8 cellular contexts compared by ENCODE assay signal in the genomic region with DNA sequence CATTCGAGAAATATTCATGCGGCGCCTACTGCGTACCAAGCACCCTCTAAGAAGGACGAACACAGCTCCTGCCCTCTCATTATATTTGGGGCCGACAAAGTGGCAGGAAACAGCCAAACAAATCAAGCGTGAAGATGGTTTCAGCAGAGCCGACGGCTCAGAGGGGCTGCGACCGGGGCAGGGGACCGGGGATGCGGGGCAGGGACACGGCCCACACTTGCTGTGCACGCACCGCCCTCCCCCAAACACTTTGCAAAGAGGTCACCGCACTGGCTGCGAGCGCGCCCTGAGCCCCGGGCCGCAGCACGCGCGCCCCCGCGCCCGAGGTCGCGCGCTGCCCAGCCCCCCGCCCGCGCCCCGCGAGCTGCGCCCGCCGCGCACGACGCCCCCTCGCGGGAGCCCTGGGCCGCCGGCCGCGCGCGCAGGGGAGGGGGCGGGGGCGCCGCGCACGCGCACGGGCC. TPM values are rescaled to one million over a fixed set of nuclear protein-coding genes. Genes with fewer than 3 reads are reported as not detected.
DNase-seq lines count a peak whose midpoint lies in the region; ATAC-seq and TF ChIP-seq lines count a peak whose summit lies in the region.

No MANE protein-coding gene starts in this region.

- H3K9me3 Mint-ChIP-seq in MCF 10A (ENCODE audit: unreplicated experiment) (no peaks in the 10 kb centered on the region), immature natural killer cell (no peaks in the 10 kb centered on the region)
- no peaks in the 10 kb centered on the region for H3K9me3 Mint-ChIP-seq in stimulated activated memory B cell treated with anti-CD40 and anti-IgM and Interleukin-4, amounts not matched to agents 10 μg/mL and 1 μg/mL and 100 μg/mL, for 72 hours

- no TSS peak for BruUV-seq in A673 (replicated peaks; lab: Mats Ljungman, UMichigan)
- no TSS peak for BruUV-seq in MCF 10A (replicated peaks; lab: Mats Ljungman, UMichigan)

- DNase-seq in A673 (ENCODE audit: low spot score): peak; percentile 65
- DNase-seq in GM06990 (ENCODE audit: extremely low read depth, insufficient read length): peak; percentile 52
- peak; percentile 31 for DNase-seq in NOMO-1 treated with dmso at 0.1 percent for 144 hours (lab: John Stamatoyannopoulos, UW; ENCODE audit: unreplicated experiment)
- DNase-seq in MCF 10A (ENCODE audit: unreplicated experiment): no peak
- DNase-seq in immature natural killer cell: peak; percentile 35 to 69 (median 58)
- DNase-seq in activated effector memory CD4-positive, alpha-beta T cell treated with anti-CD3 and anti-CD28 coated beads, Interleukin-2, amount 50 U/mL, for 16 hours: no peak

- no peaks in the 10 kb centered on the region for H3K36me3 Mint-ChIP-seq in MCF 10A (ENCODE audit: insufficient read depth, unreplicated experiment)
- H3K36me3 Mint-ChIP-seq in immature natural killer cell: no peaks in the 10 kb centered on the region
- no peaks in the 10 kb centered on the region for H3K36me3 Mint-ChIP-seq in stimulated activated memory B cell treated with anti-CD40 and anti-IgM and Interleukin-4, amounts not matched to agents 10 μg/mL and 1 μg/mL and 100 μg/mL, for 72 hours

- H3K9me3 ChIP-seq in A673 (ENCODE audit: low read depth, low read length, poor library complexity, severe bottlenecking): no peaks in the 10 kb centered on the region

- peaks cover 21% of the 10 kb centered on the region for H3K4me1 ChIP-seq in A673 (ENCODE audit: insufficient read depth, low read length, poor library complexity, severe bottlenecking)

- H3K27me3 ChIP-seq in A673 (replicated peaks; ENCODE audit: insufficient read depth, low read depth, low read length, poor library complexity) (no peaks in the 10 kb centered on the region), GM06990 (replicated peaks; ENCODE audit: control insufficient read depth, insufficient read depth, low read length) (no peaks in the 10 kb centered on the region)

- H3K27me3 Mint-ChIP-seq in MCF 10A (ENCODE audit: insufficient read depth, unreplicated experiment) (peaks cover 14% of the 10 kb centered on the region), immature natural killer cell (ENCODE audit: low read depth in 3 of 3) (peaks cover 10 to 24% (median 13%) of the 10 kb centered on the region in 3 donors)
- no peaks in the 10 kb centered on the region for H3K27me3 Mint-ChIP-seq in stimulated activated memory B cell treated with anti-CD40 and anti-IgM and Interleukin-4, amounts not matched to agents 10 μg/mL and 1 μg/mL and 100 μg/mL, for 72 hours

- peak overlapping the region; percentile 45 for H3K27ac ChIP-seq in A673 (ENCODE audit: low read depth, low read length, poor library complexity, severe bottlenecking)

- peak overlapping the region; percentile 68 for H3K4me3 ChIP-seq in A673 (ENCODE audit: low read depth, low read length, poor library complexity, severe bottlenecking)
- peak overlapping the region; percentile 58 for H3K4me3 ChIP-seq in GM06990 (replicated peaks; ENCODE audit: low read depth, low read length)

- H3K4me1 Mint-ChIP-seq in MCF 10A (ENCODE audit: insufficient read depth, unreplicated experiment) (no peaks in the 10 kb centered on the region), immature natural killer cell (peaks cover 26 to 34% of the 10 kb centered on the region in 2 donors)
- H3K4me1 Mint-ChIP-seq in stimulated activated memory B cell treated with anti-CD40 and anti-IgM and Interleukin-4, amounts not matched to agents 10 μg/mL and 1 μg/mL and 100 μg/mL, for 72 hours: peaks cover 34% of the 10 kb centered on the region

- POLR2A ChIA-PET in A673 (lab: Charles Lee; ENCODE audit: low non-redundant PET): interaction anchor here (0.6 to 0.8 kb wide), 2 partner anchors 9 to 30 kb away, joined by 3 to 4 read pairs; partner anchors contain the start of gene RPL3
- POLR2A ChIA-PET in MCF 10A (lab: Yijun Ruan, JAX): interaction anchor here (0.7 to 1.4 kb wide), 2 partner anchors 30 to 50 kb away, joined by 3 read pairs; partner anchors contain the start of genes RPL3 and TAB1

- H3K36me3 ChIP-seq in A673 (ENCODE audit: insufficient read depth, low read length, poor library complexity, severe bottlenecking): no peaks in the 10 kb centered on the region
- H3K36me3 ChIP-seq in GM06990 (ENCODE audit: control insufficient read depth, insufficient read depth, low read length): no peaks in the 10 kb centered on the region

- H3K27ac Mint-ChIP-seq in MCF 10A (ENCODE audit: low read depth, unreplicated experiment) (no peak overlapping the region), immature natural killer cell (peak overlapping the region; percentile 78 to 90 (median 86))
- H3K27ac Mint-ChIP-seq in stimulated activated memory B cell treated with anti-CD40 and anti-IgM and Interleukin-4, amounts not matched to agents 10 μg/mL and 1 μg/mL and 100 μg/mL, for 72 hours: peak overlapping the region; percentile 78

- ATAC-seq in stimulated activated memory B cell treated with anti-CD40 and anti-IgM and Interleukin-4, amounts not matched to agents 10 μg/mL and 1 μg/mL and 100 μg/mL, for 72 hours: peak; percentile 60
- ATAC-seq in GM21619 (IDR thresholded peaks at IDR 0.05; ENCODE audit: unreplicated experiment): no peak

- CTCF ChIA-PET in A673 (lab: Charles Lee) (interaction anchor here (0.6 to 1.5 kb wide), 2 partner anchors 54 to 179 kb away, joined by 3 to 4 read pairs; no protein-coding TSS in a partner anchor), MCF 10A (lab: Yijun Ruan, JAX) (interaction anchor here (0.6 to 0.8 kb wide), 3 partner anchors 32 to 979 kb away, joined by 3 read pairs; no protein-coding TSS in a partner anchor)

- intact Hi-C loops in A673 (cut with micrococcal nuclease; ENCODE audit: unreplicated experiment) (no loop called here), MCF 10A (cut with micrococcal nuclease) (no loop called here)

- H3K4me3 Mint-ChIP-seq in MCF 10A (ENCODE audit: unreplicated experiment) (peak overlapping the region; percentile 63), immature natural killer cell (peak overlapping the region; percentile 85 to 94 (median 89))
- H3K4me3 Mint-ChIP-seq in stimulated activated memory B cell treated with anti-CD40 and anti-IgM and Interleukin-4, amounts not matched to agents 10 μg/mL and 1 μg/mL and 100 μg/mL, for 72 hours: peak overlapping the region; percentile 86

- TF ChIP-seq CTCF in A673 (conservative IDR thresholded peaks at IDR 0.05; ENCODE audit: low read depth, low read length) (no peak), GM06990 (IDR thresholded peaks at IDR 0.05; ENCODE audit: insufficient read depth, low read length, poor library complexity, severe bottlenecking) (no peak), MCF 10A (IDR thresholded peaks at IDR 0.05; ENCODE audit: unreplicated experiment) (no peak)

RNA-seq across cellular contexts. Expression of gene SYNGR1, which starts 0.3 kb away (rescaled TPM):
- total RNA-seq in A673 (2021): 31.7 and 36.7 TPM in 2 replicates
- 0.25 and 0.35 TPM in 2 replicates for total RNA-seq in MCF 10A (2022)
- polyA plus RNA-seq in immature natural killer cell: 10 to 100 TPM; 24.5 to 49.5 (median 27.0) TPM

RNA-seq across cellular contexts. Expression of gene RPL3, which starts 30.1 kb away (rescaled TPM):
- total RNA-seq in A673 (2021) (1,117 and 1,141 TPM in 2 replicates), MCF 10A (2022) (3,475 and 3,632 TPM in 2 replicates)
- polyA plus RNA-seq in immature natural killer cell: 1,000 to 10,000 TPM; 1,935 to 2,618 (median 1,953) TPM

RNA-seq across cellular contexts. Expression of gene TAB1, which starts 50.0 kb away (rescaled TPM):
- 27.0 and 38.2 TPM in 2 replicates for total RNA-seq in A673 (2021)
- total RNA-seq in MCF 10A (2022): 17.7 and 20.0 TPM in 2 replicates
- polyA plus RNA-seq in immature natural killer cell: 1 to 10 TPM in 2 of 3 donors, under 1 TPM in 1; 0.89 to 3.5 (median 2.0) TPM

Comparison
In these comparisons a context has a peak if more than half of its experiments do, and no peak if none do; other contexts are left out.
1. DNase-seq: peak in A673 (single experiment), GM06990 (single experiment), NOMO-1 treated with dmso at 0.1 percent for 144 hours (single experiment) and immature natural killer cell (3 of 3); none in MCF 10A (single experiment) and activated effector memory CD4-positive, alpha-beta T cell treated with anti-CD3 and anti-CD28 coated beads, Interleukin-2, amount 50 U/mL, for 16 hours (single experiment).
2. RNA of gene SYNGR1, which starts 0.3 kb away (total RNA-seq): 31.7 to 36.7 TPM in A673; 0.25 to 0.35 TPM in MCF 10A; every median in the first group is over 10 times any median in the second.
3. Peak in every context shown above with its lines, with median percentiles within 50 percentile points of each other: H3K4me3 Mint-ChIP-seq.